In the genomic region with DNA sequence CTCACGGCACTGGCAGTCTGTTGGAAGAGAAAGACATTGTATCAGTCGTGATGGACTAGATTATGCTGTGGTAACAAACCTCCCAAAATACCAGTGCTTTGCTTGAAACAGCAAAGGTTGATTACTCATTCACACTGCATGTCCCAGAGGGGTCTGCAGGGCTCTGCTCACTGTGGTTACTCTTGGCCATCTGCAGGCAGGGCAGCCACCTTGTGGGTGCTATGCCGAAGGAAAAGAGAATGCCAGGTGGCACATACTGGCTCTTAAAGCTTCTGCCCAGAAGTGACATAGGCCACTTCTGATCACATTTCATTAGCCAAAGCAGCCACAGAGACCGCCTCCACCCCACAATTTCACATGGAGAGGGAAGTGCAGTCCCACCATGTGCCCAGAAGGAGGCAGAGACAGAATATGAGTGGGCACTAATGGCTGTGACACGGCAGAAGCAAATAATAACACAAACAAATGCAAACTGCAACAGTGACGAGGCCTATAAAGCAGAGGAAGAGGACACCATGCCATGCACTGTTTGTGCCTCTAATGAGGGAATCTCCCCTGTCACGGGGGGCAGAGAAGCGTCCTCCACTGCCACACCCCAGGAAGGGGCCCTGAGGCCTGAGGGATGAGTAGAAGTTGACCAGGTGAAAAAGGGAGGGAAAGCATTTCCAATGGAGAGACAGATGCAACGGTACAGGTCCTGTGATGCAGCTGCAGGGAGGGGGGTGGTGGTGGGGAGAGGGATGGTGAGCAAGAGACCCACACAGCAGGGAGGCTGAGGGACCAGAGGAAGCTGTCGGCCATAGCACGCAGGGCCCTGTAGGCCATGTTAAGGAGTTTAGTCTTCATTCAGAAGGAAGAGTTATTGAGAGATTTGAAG, we compare ENCODE assay signal across 8 cellular contexts. TPM values are rescaled to one million over a fixed set of nuclear protein-coding genes. Genes with fewer than 3 reads are reported as not detected.
A peak's percentile ranks its signal among the peaks of the same experiment; 100 is the strongest.
DNase-seq lines count a peak whose midpoint lies in the region; ATAC-seq and TF ChIP-seq lines count a peak whose summit lies in the region.

No MANE protein-coding gene starts in this region.

- DNase-seq in AG20443 (ENCODE audit: low spot score) (peak; percentile 39), SW480 (ENCODE audit: low spot score) (peak; percentile 28), ovary (no peak), colonic mucosa (no peak)
- no peak for DNase-seq in NK-92 treated with Interleukin-12 subunit alpha and Interleukin-12 subunit beta, amount 100 ng/mL, for 24 hours (lab: John Stamatoyannopoulos, UW)

- H3K36me3 ChIP-seq in iPS-20b (ENCODE audit: insufficient read depth, low read depth, low read length) = no peaks in the 10 kb centered on the region
- H3K36me3 ChIP-seq in ovary = no peaks in the 10 kb centered on the region
- no peaks in the 10 kb centered on the region for H3K36me3 ChIP-seq in colonic mucosa

- no peak for TF ChIP-seq CTCF in ovary (IDR thresholded peaks at IDR 0.05)
- no peak for TF ChIP-seq CTCF in colonic mucosa (IDR thresholded peaks at IDR 0.05)

- intact Hi-C loops in ovary (cut with DNase I) (no loop called here), colonic mucosa (cut with DNase I) (no loop called here)

- ATAC-seq in GM18499 (IDR thresholded peaks at IDR 0.05; ENCODE audit: insufficient read depth, unreplicated experiment) (peak; percentile 63), HG03521 (IDR thresholded peaks at IDR 0.05; ENCODE audit: unreplicated experiment) (peak; percentile 40)

- H3K9me3 ChIP-seq in iPS-20b (ENCODE audit: insufficient read depth, low read depth, low read length) = no peaks in the 10 kb centered on the region
- no peaks in the 10 kb centered on the region for H3K9me3 ChIP-seq in ovary
- no peaks in the 10 kb centered on the region for H3K9me3 ChIP-seq in colonic mucosa

- no peak for TF ChIP-seq POLR2A in ovary (IDR thresholded peaks at IDR 0.05)

- H3K9ac ChIP-seq in iPS-20b (ENCODE audit: low read depth, low read length) (peak overlapping the region; percentile 31; the same call in 1 of the 2 replicates), colonic mucosa (ENCODE audit: low read depth in 2 of 2, low read length in 2 of 2) (no peak overlapping the region)

- TF ChIP-seq EP300 in ovary (IDR thresholded peaks at IDR 0.05) = no peak

- no peaks in the 10 kb centered on the region for H3K27me3 ChIP-seq in iPS-20b (ENCODE audit: insufficient read depth, low read length)
- no peaks in the 10 kb centered on the region for H3K27me3 ChIP-seq in ovary
- no peaks in the 10 kb centered on the region for H3K27me3 ChIP-seq in colonic mucosa

- no peak overlapping the region for H3K4me3 ChIP-seq in iPS-20b (ENCODE audit: low read length)
- H3K4me3 ChIP-seq in ovary = no peak overlapping the region
- no peak overlapping the region for H3K4me3 ChIP-seq in colonic mucosa

- H3K4me1 ChIP-seq in iPS-20b (ENCODE audit: insufficient read depth, low read length) (no peaks in the 10 kb centered on the region; the same call in 1 of the 2 replicates), ovary (ENCODE audit: insufficient read depth) (no peaks in the 10 kb centered on the region), colonic mucosa (no peaks in the 10 kb centered on the region)

- no peak overlapping the region for H3K27ac ChIP-seq in iPS-20b (ENCODE audit: low read length)
- no peak overlapping the region for H3K27ac ChIP-seq in ovary
- H3K27ac ChIP-seq in colonic mucosa = no peak overlapping the region

- WGBS in ovary, 3 donors = 68 to 69% (median 69%) methylated on average over 11 of the region's 11 CpGs

RNA-seq across cellular contexts. Expression of a gene that starts 51.7 kb away (rescaled TPM):
- 10 to 100 TPM in 2 of 7 donors, 1 to 10 TPM in 5; 7.9 to 15.2 (median 8.2) TPM for total RNA-seq in ovary
- polyA plus RNA-seq in ovary = 1 to 10 TPM; 3.4 to 6.0 TPM
- total RNA-seq in colonic mucosa = 1 to 10 TPM; 3.4 to 5.5 TPM

Comparison
In these comparisons a context has a peak if more than half of its experiments do, and no peak if none do; other contexts are left out.
1. DNase-seq: peak in AG20443 (single experiment) and SW480 (single experiment); none in ovary (0 of 5), NK-92 treated with Interleukin-12 subunit alpha and Interleukin-12 subunit beta, amount 100 ng/mL, for 24 hours (single experiment) and colonic mucosa (single experiment).